1 cellular context compared by ENCODE assay signal in the genomic region with DNA sequence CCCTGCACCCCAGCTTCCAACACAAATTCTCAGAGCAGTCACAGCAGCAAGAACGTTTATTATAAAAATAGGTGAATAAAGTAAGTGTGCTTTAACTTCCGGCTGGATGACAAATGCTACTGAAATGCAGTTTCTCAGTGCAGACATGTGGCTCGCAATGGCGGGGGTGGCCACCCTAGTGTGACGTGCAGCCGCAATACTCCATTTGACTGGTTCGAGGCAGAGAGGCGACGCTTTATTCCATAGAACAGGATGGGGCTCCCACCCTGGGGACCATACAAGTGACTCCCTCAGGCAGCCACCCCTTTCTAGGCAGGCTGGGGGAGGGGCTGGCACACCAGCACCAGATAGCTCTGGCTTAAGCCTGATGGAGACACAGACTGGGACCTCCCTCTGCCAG.
TF ChIP-seq lines count a peak whose summit lies in the region.

No MANE protein-coding gene starts in this region.

TF ChIP-seq in K562, 482 proteins besides CTCF, POLR2A, EP300 and RAD21:
- no peak for TF ChIP-seq SMAD1 (IDR thresholded peaks at IDR 0.05; ENCODE audit: low read depth, low read length, partially characterized antibody)
- TF ChIP-seq, protein P1, sequence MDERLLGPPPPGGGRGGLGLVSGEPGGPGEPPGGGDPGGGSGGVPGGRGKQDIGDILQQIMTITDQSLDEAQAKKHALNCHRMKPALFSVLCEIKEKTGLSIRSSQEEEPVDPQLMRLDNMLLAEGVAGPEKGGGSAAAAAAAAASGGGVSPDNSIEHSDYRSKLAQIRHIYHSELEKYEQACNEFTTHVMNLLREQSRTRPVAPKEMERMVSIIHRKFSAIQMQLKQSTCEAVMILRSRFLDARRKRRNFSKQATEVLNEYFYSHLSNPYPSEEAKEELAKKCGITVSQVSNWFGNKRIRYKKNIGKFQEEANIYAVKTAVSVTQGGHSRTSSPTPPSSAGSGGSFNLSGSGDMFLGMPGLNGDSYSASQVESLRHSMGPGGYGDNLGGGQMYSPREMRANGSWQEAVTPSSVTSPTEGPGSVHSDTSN (CRISPR knock-in tag; IDR thresholded peaks at IDR 0.05; ENCODE audit: low read depth), result no peak
- TF ChIP-seq, protein P1 (tag; conservative IDR thresholded peaks at IDR 0.05; ENCODE audit: low read depth), result no peak
- no peak for TF ChIP-seq FOXA3 (CRISPR knock-in tag; conservative IDR thresholded peaks at IDR 0.05 in 1 of 2, IDR thresholded peaks at IDR 0.05 in 1 of 2)
- no peak for TF ChIP-seq ZNF398 (CRISPR knock-in tag; IDR thresholded peaks at IDR 0.05)
- TF ChIP-seq KDM5B (IDR thresholded peaks at IDR 0.05; ENCODE audit: insufficient replicate concordance, low read depth, low read length), result no peak
- no peak for TF ChIP-seq ZKSCAN8 (CRISPR knock-in tag; IDR thresholded peaks at IDR 0.05)
- TF ChIP-seq ZNF175 (CRISPR knock-in tag; IDR thresholded peaks at IDR 0.05; ENCODE audit: low read depth), result no peak
- no peak for TF ChIP-seq U2AF2 (optimal IDR thresholded peaks at IDR 0.05; ENCODE audit: low read depth, low read length)
- no peak for TF ChIP-seq PCBP1 (IDR thresholded peaks at IDR 0.05; ENCODE audit: low read depth, low read length, poor library complexity, severe bottlenecking)
- no peak for TF ChIP-seq ZNF282 (CRISPR knock-in tag; IDR thresholded peaks at IDR 0.05)
- no peak for TF ChIP-seq FOXM1 (IDR thresholded peaks at IDR 0.05; ENCODE audit: low read depth)
- no peak for TF ChIP-seq FOXM1 (CRISPR knock-in tag; IDR thresholded peaks at IDR 0.05; ENCODE audit: low read depth)
- no peak for TF ChIP-seq ATF1 (CRISPR knock-in tag; IDR thresholded peaks at IDR 0.05)
- no peak for TF ChIP-seq ATF1 (tag; IDR thresholded peaks at IDR 0.05)
- TF ChIP-seq KDM2B (CRISPR knock-in tag; IDR thresholded peaks at IDR 0.05), result no peak
- TF ChIP-seq HMGN3 (IDR thresholded peaks at IDR 0.05; ENCODE audit: borderline replicate concordance, extremely low read depth, insufficient read length, low read depth, low read length), result no peak
- no peak for TF ChIP-seq TRIM24 (IDR thresholded peaks at IDR 0.05)
